ENCODE assay signal across 12 cellular contexts in the genomic region with DNA sequence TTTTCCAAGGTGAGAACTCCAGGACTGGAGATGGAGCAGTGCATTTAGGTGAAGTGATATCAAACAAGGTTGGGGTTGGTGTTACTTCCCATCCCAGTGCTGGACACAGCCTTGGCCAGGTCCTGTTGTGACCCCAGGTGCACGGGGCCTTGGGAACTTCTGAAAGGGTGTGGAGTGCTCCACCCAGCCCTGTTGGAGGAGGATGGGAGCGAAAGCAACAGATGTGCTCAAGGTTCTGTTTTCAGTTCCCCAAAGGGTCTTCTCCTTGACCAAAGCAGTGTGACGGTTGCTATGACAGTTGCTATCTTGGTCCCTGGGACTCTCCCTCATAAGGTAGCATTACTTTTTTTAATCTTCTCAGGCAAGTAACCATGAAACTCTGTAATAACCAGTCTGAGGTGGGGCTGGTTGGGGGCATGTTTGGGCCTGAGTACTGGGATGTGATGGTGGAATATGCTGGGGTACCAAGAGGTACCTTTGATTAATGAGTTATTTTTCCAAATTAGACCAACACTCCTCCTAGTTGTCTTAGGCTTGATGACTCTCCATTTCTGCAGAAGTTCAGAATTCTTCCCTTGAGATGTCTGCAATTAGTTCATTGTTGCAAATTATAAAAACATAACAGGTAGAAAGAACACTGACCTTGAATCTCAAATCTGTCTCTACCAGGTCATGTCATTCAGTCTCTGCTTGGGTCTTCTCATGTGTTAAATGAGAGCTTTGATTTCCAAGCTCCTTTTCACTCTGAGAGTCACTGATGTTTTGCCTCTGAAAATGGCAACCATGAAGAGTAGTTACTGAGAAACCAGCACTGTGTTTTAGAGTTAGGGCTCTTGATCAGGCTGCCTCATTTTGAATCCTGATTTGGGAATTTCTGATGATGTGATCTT.
DNase-seq lines count a peak whose midpoint lies in the region; ATAC-seq and TF ChIP-seq lines count a peak whose summit lies in the region.
"Had no signal": no experiment of that assay in that cellular context is flagged by ENCODE, and none has a peak within 500 bp of the region (broad histone marks: within the 10 kb centered on the region; RNA-seq: fewer than 3 reads in every experiment).

No MANE protein-coding gene starts in this region.

- no peak overlapping the region for H3K27ac ChIP-seq in MM.1S (ENCODE audit: low read length)

- no peaks in the 10 kb centered on the region for H3K9me3 ChIP-seq in MM.1S (replicated peaks; ENCODE audit: insufficient read depth, low read length)

- no peaks in the 10 kb centered on the region for H3K4me1 Mint-ChIP-seq in activated T-cell treated with anti-CD3 and anti-CD28 coated beads, Interleukin-2, amount 50 U/mL, for 4 hours (ENCODE audit: low read depth)

- no peaks in the 10 kb centered on the region for H3K27me3 ChIP-seq in MM.1S (replicated peaks; ENCODE audit: insufficient read depth, low read length)

- no peak overlapping the region for H3K4me3 ChIP-seq in MM.1S (ENCODE audit: low read length)

- no peaks in the 10 kb centered on the region for H3K9me3 Mint-ChIP-seq in activated T-cell treated with anti-CD3 and anti-CD28 coated beads, Interleukin-2, amount 50 U/mL, for 4 hours

- peak; percentile 90 for ATAC-seq in GM18907 (IDR thresholded peaks at IDR 0.05; ENCODE audit: unreplicated experiment)
- ATAC-seq in GM21576 (IDR thresholded peaks at IDR 0.05; ENCODE audit: unreplicated experiment) = peak; percentile 76
- ATAC-seq in HG03342 (IDR thresholded peaks at IDR 0.05; ENCODE audit: unreplicated experiment) = peak; percentile 55
- ATAC-seq in left lobe of liver = no peak
- no peak for ATAC-seq in activated T-cell treated with anti-CD3 and anti-CD28 coated beads, Interleukin-2, amount 50 U/mL, for 4 hours
- ATAC-seq: Panc1 had no signal

- no peaks in the 10 kb centered on the region for H3K36me3 ChIP-seq in MM.1S (replicated peaks; ENCODE audit: insufficient read depth, low read length)

- H2AFZ ChIP-seq in MM.1S (ENCODE audit: low read length) = no peak overlapping the region

- no peaks in the 10 kb centered on the region for H3K9me2 ChIP-seq in MM.1S (replicated peaks; ENCODE audit: insufficient read depth, low read length)

- H3K4me1 ChIP-seq in MM.1S (ENCODE audit: low read length) = no peaks in the 10 kb centered on the region

- no peak overlapping the region for H3K4me3 Mint-ChIP-seq in activated T-cell treated with anti-CD3 and anti-CD28 coated beads, Interleukin-2, amount 50 U/mL, for 4 hours

- H3K36me3 Mint-ChIP-seq in activated T-cell treated with anti-CD3 and anti-CD28 coated beads, Interleukin-2, amount 50 U/mL, for 4 hours (ENCODE audit: insufficient read depth) = no peaks in the 10 kb centered on the region

- no peaks in the 10 kb centered on the region for H3F3A ChIP-seq in MM.1S (ENCODE audit: insufficient read depth, low read length)

- no peak overlapping the region for H3K9ac ChIP-seq in MM.1S (ENCODE audit: low read length)

- H3K27me3 Mint-ChIP-seq in activated T-cell treated with anti-CD3 and anti-CD28 coated beads, Interleukin-2, amount 50 U/mL, for 4 hours (ENCODE audit: low read depth) = peaks cover 19% of the 10 kb centered on the region

- no peaks in the 10 kb centered on the region for H3K79me2 ChIP-seq in MM.1S (ENCODE audit: low read length)

- no peaks in the 10 kb centered on the region for H4K20me1 ChIP-seq in MM.1S (ENCODE audit: insufficient read depth, low read length)

- peak; percentile 45 for DNase-seq in germinal center (ENCODE audit: low spot score)
- DNase-seq in left lobe of liver (ENCODE audit: low spot score) = no peak
- DNase-seq in NCI-H2081 (lab: John Stamatoyannopoulos, UW) = no peak
- no peak for DNase-seq in MM.1S
- DNase-seq in activated T-cell treated with anti-CD3 and anti-CD28 coated beads, Interleukin-2, amount 50 U/mL, for 4 hours = no peak
- DNase-seq: activated CD4-positive, alpha-beta T cell treated with anti-CD3 and anti-CD28 coated beads, Interleukin-2, amount 50 U/mL, for 1 hour; amniotic stem cell; NCI-H1092 had no signal

- no peak overlapping the region for H3K4me2 ChIP-seq in MM.1S (ENCODE audit: low read depth, low read length)

- no peak for TF ChIP-seq CTCF in MM.1S (IDR thresholded peaks at IDR 0.05; ENCODE audit: low read length)

Comparison
In these comparisons a context has a peak if more than half of its experiments do, and no peak if none do; other contexts are left out.
1. ATAC-seq: peak in GM18907 (single experiment), GM21576 (single experiment) and HG03342 (single experiment); none in left lobe of liver (single experiment) and activated T-cell treated with anti-CD3 and anti-CD28 coated beads, Interleukin-2, amount 50 U/mL, for 4 hours (0 of 2).